ENCODE assay signal across 16 cellular contexts in the genomic region with DNA sequence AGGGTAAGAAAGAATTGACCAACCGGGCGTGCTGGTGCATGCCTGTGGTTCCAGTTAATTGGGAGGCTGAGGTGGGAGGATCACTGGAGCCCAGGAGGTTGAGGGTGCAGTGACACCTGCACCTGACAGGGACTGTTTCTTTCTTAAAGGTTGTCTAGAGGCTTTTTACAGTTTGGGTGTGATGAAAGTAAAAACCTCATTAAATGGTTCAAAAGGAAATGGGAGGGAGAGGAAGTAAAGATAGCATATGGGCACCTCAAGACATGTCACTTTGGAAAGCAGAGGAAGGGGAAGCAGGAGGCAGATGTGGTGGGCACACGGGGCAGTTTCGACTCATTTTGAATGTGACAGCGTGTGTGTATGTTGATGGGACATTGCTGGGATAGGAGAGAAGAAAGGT.
DNase-seq lines count a peak whose midpoint lies in the region; ATAC-seq and TF ChIP-seq lines count a peak whose summit lies in the region.
"Had no signal": no experiment of that assay in that cellular context is flagged by ENCODE, and none has a peak within 500 bp of the region (broad histone marks: within the 10 kb centered on the region; RNA-seq: fewer than 3 reads in every experiment).

No MANE protein-coding gene starts in this region.

- no peak for ATAC-seq in activated T-helper 17 cell treated with anti-CD3 and anti-CD28 coated beads, Interleukin-2, amount 50 U/mL, for 72 hours (replicated peaks)
- ATAC-seq: pancreas had no signal

- DNase-seq in activated CD4-positive, alpha-beta T cell treated with anti-CD3 and anti-CD28 coated beads, Interleukin-2, amount 10 ng/mL, durations not matched to agents 7 days and 5 days, result no peak
- no peak for DNase-seq in activated CD4-positive, alpha-beta T cell treated with anti-CD3 and anti-CD28 coated beads, Interleukin-2, amount 50 U/mL, for 48 hours
- DNase-seq in MM.1S (no peak), nephron progenitor cell (no peak), adrenal gland (no peak), putamen (ENCODE audit: low spot score) (no peak), ovary (no peak)
- DNase-seq: activated gamma-delta T cell, COR-L47, midbrain, NCI-H1694, NCI-H446, pancreas, SHP77 had no signal

- TF ChIP-seq EP300 in ovary (IDR thresholded peaks at IDR 0.05), result no peak

- H3K79me2 ChIP-seq in MM.1S (ENCODE audit: low read length), result no peaks in the 10 kb centered on the region

- H2AFZ ChIP-seq in MM.1S (ENCODE audit: low read length), result no peak overlapping the region

- H3K9me3 Mint-ChIP-seq in activated CD4-positive, alpha-beta T cell treated with anti-CD3 and anti-CD28 coated beads, Interleukin-2, amount 10 ng/mL, durations not matched to agents 7 days and 5 days, result no peaks in the 10 kb centered on the region
- no peaks in the 10 kb centered on the region for H3K9me3 Mint-ChIP-seq in activated T-helper 17 cell treated with anti-CD3 and anti-CD28 coated beads, Interleukin-2, amount 50 U/mL, for 72 hours
- H3K9me3 Mint-ChIP-seq in nephron progenitor cell, result no peaks in the 10 kb centered on the region

- H3K9me2 ChIP-seq in MM.1S (replicated peaks; ENCODE audit: insufficient read depth, low read length), result no peaks in the 10 kb centered on the region

- TF ChIP-seq CTCF in MM.1S (IDR thresholded peaks at IDR 0.05; ENCODE audit: low read length) (no peak), nephron progenitor cell (IDR thresholded peaks at IDR 0.05) (no peak), adrenal gland (IDR thresholded peaks at IDR 0.05) (no peak), ovary (IDR thresholded peaks at IDR 0.05) (no peak)

- peaks cover 4% of the 10 kb centered on the region; the same call in 1 of the 2 replicates for H3K36me3 ChIP-seq in MM.1S (replicated peaks; ENCODE audit: insufficient read depth, low read length)
- peaks cover 0 to 48% of the 10 kb centered on the region in 2 donors for H3K36me3 ChIP-seq in adrenal gland (replicated peaks in 1 of 2)
- no peaks in the 10 kb centered on the region for H3K36me3 ChIP-seq in ovary

- TF ChIP-seq POLR2A in adrenal gland (IDR thresholded peaks at IDR 0.05) (no peak), ovary (IDR thresholded peaks at IDR 0.05) (no peak)

- H3K4me3 ChIP-seq in MM.1S (ENCODE audit: low read length) (no peak overlapping the region), adrenal gland (no peak overlapping the region), ovary (no peak overlapping the region)
- H3K4me3 ChIP-seq: pancreas had no signal

- peaks cover 64% of the 10 kb centered on the region for H3K4me1 Mint-ChIP-seq in activated CD4-positive, alpha-beta T cell treated with anti-CD3 and anti-CD28 coated beads, Interleukin-2, amount 10 ng/mL, durations not matched to agents 7 days and 5 days
- H3K4me1 Mint-ChIP-seq in activated T-helper 17 cell treated with anti-CD3 and anti-CD28 coated beads, Interleukin-2, amount 50 U/mL, for 72 hours, result peaks cover 40% of the 10 kb centered on the region
- peaks cover 21% of the 10 kb centered on the region for H3K4me1 Mint-ChIP-seq in nephron progenitor cell

- CTCF ChIA-PET in activated CD4-positive, alpha-beta T cell treated with anti-CD3 and anti-CD28 coated beads, Interleukin-2, amount 10 ng/mL, durations not matched to agents 7 days and 5 days (lab: Charles Lee), result no interaction called here

- peak overlapping the region; percentile 15 for H3K27ac Mint-ChIP-seq in activated CD4-positive, alpha-beta T cell treated with anti-CD3 and anti-CD28 coated beads, Interleukin-2, amount 10 ng/mL, durations not matched to agents 7 days and 5 days
- H3K27ac Mint-ChIP-seq in activated T-helper 17 cell treated with anti-CD3 and anti-CD28 coated beads, Interleukin-2, amount 50 U/mL, for 72 hours, result peak overlapping the region; percentile 66
- H3K27ac Mint-ChIP-seq in nephron progenitor cell, result peak overlapping the region; percentile 64

- H3K27ac ChIP-seq in MM.1S (ENCODE audit: low read length), result peak overlapping the region; percentile 3; the same call in 1 of the 2 replicates
- H3K27ac ChIP-seq in adrenal gland, result no peak overlapping the region
- no peak overlapping the region for H3K27ac ChIP-seq in ovary
- H3K27ac ChIP-seq: KMS-11, pancreas had no signal

- peaks cover 59% of the 10 kb centered on the region for H3K36me3 Mint-ChIP-seq in activated CD4-positive, alpha-beta T cell treated with anti-CD3 and anti-CD28 coated beads, Interleukin-2, amount 10 ng/mL, durations not matched to agents 7 days and 5 days (ENCODE audit: low read depth)
- peaks cover 78% of the 10 kb centered on the region for H3K36me3 Mint-ChIP-seq in activated T-helper 17 cell treated with anti-CD3 and anti-CD28 coated beads, Interleukin-2, amount 50 U/mL, for 72 hours (ENCODE audit: low read depth)
- peaks cover 62% of the 10 kb centered on the region for H3K36me3 Mint-ChIP-seq in nephron progenitor cell (ENCODE audit: low read depth)

- H3K9ac ChIP-seq in MM.1S (ENCODE audit: low read length), result no peak overlapping the region
- H3K9ac ChIP-seq: KMS-11 had no signal

- POLR2A ChIA-PET in activated CD4-positive, alpha-beta T cell treated with anti-CD3 and anti-CD28 coated beads, Interleukin-2, amount 10 ng/mL, durations not matched to agents 7 days and 5 days (lab: Charles Lee), result no interaction called here

- H3F3A ChIP-seq in MM.1S (ENCODE audit: insufficient read depth, low read length), result 0 out of 2 replicates have a peak, but pooled peaks cover 14% of the 10 kb centered on the region

- no peaks in the 10 kb centered on the region for H4K20me1 ChIP-seq in MM.1S (ENCODE audit: insufficient read depth, low read length)

- H3K27me3 ChIP-seq in MM.1S (replicated peaks; ENCODE audit: insufficient read depth, low read length), result no peaks in the 10 kb centered on the region
- no peaks in the 10 kb centered on the region for H3K27me3 ChIP-seq in adrenal gland
- H3K27me3 ChIP-seq in ovary, result no peaks in the 10 kb centered on the region
- H3K27me3 ChIP-seq: pancreas had no signal

- intact Hi-C loops in adrenal gland (cut with DNase I), result loop anchor here in 1 of 2 donors (10.0 kb wide), 1 partner anchor 462 kb away; no protein-coding TSS in a partner anchor
- intact Hi-C loops in ovary (cut with DNase I), result no loop called here

- H3K4me1 ChIP-seq in MM.1S (ENCODE audit: low read length) (peaks cover 21% of the 10 kb centered on the region), adrenal gland (replicated peaks in 1 of 2) (no peaks in the 10 kb centered on the region), ovary (ENCODE audit: insufficient read depth) (peaks cover 1% of the 10 kb centered on the region)

- no peaks in the 10 kb centered on the region for H3K27me3 Mint-ChIP-seq in activated CD4-positive, alpha-beta T cell treated with anti-CD3 and anti-CD28 coated beads, Interleukin-2, amount 10 ng/mL, durations not matched to agents 7 days and 5 days
- no peaks in the 10 kb centered on the region for H3K27me3 Mint-ChIP-seq in activated T-helper 17 cell treated with anti-CD3 and anti-CD28 coated beads, Interleukin-2, amount 50 U/mL, for 72 hours
- peaks cover 3% of the 10 kb centered on the region for H3K27me3 Mint-ChIP-seq in nephron progenitor cell (ENCODE audit: low read depth, poor library complexity)

- WGBS in adrenal gland, 4 donors, result 82 to 84% (median 83%) methylated on average over 5 of the region's 5 CpGs
- WGBS in ovary, 3 donors, result 87 to 92% (median 90%) methylated on average over 5 of the region's 5 CpGs

- H3K4me2 ChIP-seq in MM.1S (ENCODE audit: low read depth, low read length), result no peak overlapping the region
- H3K4me2 ChIP-seq: KMS-11 had no signal

- H3K4me3 Mint-ChIP-seq in activated CD4-positive, alpha-beta T cell treated with anti-CD3 and anti-CD28 coated beads, Interleukin-2, amount 10 ng/mL, durations not matched to agents 7 days and 5 days, result no peak overlapping the region
- H3K4me3 Mint-ChIP-seq in activated T-helper 17 cell treated with anti-CD3 and anti-CD28 coated beads, Interleukin-2, amount 50 U/mL, for 72 hours, result no peak overlapping the region
- H3K4me3 Mint-ChIP-seq in nephron progenitor cell, result no peak overlapping the region

- H3K9me3 ChIP-seq in MM.1S (replicated peaks; ENCODE audit: insufficient read depth, low read length) (no peaks in the 10 kb centered on the region), adrenal gland (replicated peaks in 1 of 3) (no peaks in the 10 kb centered on the region), ovary (no peaks in the 10 kb centered on the region)
- H3K9me3 ChIP-seq: pancreas had no signal

Comparison
In these comparisons a context has a peak if more than half of its experiments do, and no peak if none do; other contexts are left out.
1. H3K27ac Mint-ChIP-seq: peak in every context shown above with its lines; median percentile 66 in activated T-helper 17 cell treated with anti-CD3 and anti-CD28 coated beads, Interleukin-2, amount 50 U/mL, for 72 hours; 64 in nephron progenitor cell; 15 in activated CD4-positive, alpha-beta T cell treated with anti-CD3 and anti-CD28 coated beads, Interleukin-2, amount 10 ng/mL, durations not matched to agents 7 days and 5 days.